ENCODE assay signal across 14 cellular contexts in the genomic region with DNA sequence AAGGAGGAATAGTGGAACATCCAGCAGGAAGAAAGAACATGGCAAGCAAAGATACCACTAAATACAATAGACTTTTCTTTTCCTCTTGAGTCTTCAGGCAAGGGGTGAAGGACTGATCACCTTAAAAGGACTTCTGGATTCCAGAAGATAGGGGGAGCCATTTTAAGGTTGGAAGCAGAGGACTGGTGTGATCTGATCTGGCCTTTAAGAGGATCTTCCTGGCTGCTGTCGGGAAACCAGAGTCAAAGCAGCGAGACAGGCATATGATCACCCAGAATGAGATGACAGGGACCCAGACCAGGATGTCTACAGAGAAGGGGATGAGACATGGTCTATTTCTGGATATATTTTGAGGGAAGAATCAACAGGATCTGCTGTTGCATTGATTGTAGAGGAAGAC.
A peak's percentile ranks its signal among the peaks of the same experiment; 100 is the strongest.
DNase-seq lines count a peak whose midpoint lies in the region; TF ChIP-seq lines count a peak whose summit lies in the region.
"Had no signal": no experiment of that assay in that cellular context is flagged by ENCODE, and none has a peak within 500 bp of the region (broad histone marks: within the 10 kb centered on the region; RNA-seq: fewer than 3 reads in every experiment).

No MANE protein-coding gene starts in this region.

- H3K9me3 ChIP-seq in A673 (ENCODE audit: low read depth, low read length, poor library complexity, severe bottlenecking) (no peaks in the 10 kb centered on the region), right atrium auricular region (no peaks in the 10 kb centered on the region)
- H3K9me3 ChIP-seq: A549 had no signal

- H3K4me3 ChIP-seq in A673 (ENCODE audit: low read depth, low read length, poor library complexity, severe bottlenecking) (no peak overlapping the region), H7 (ENCODE audit: insufficient read depth, low read depth, low read length) (no peak overlapping the region), right atrium auricular region (no peak overlapping the region)
- H3K4me3 ChIP-seq: A549 had no signal

- no peak overlapping the region for H3K27ac ChIP-seq in A673 (ENCODE audit: low read depth, low read length, poor library complexity, severe bottlenecking)
- no peak overlapping the region for H3K27ac ChIP-seq in right atrium auricular region
- H3K27ac ChIP-seq: A549, parathyroid adenoma had no signal

- H3K4me1 ChIP-seq in A673 (ENCODE audit: insufficient read depth, low read length, poor library complexity, severe bottlenecking) (no peaks in the 10 kb centered on the region), right atrium auricular region (no peaks in the 10 kb centered on the region)
- H3K4me1 ChIP-seq: A549, parathyroid adenoma had no signal

- CTCF ChIA-PET in A673 (lab: Charles Lee) = no interaction called here

- no peaks in the 10 kb centered on the region for H3K27me3 ChIP-seq in A673 (replicated peaks; ENCODE audit: insufficient read depth, low read depth, low read length, poor library complexity)
- H3K27me3 ChIP-seq in H7 (ENCODE audit: control insufficient read depth, insufficient read depth, low read length) = no peaks in the 10 kb centered on the region
- H3K27me3 ChIP-seq in right atrium auricular region = no peaks in the 10 kb centered on the region

- POLR2A ChIA-PET in A673 (lab: Charles Lee; ENCODE audit: low non-redundant PET) = no interaction called here

- DNase-seq in A673 (ENCODE audit: low spot score) (peak; percentile 24), H7 (peak; percentile 22), SK-MEL-5 (ENCODE audit: low read depth, low spot score) (peak; percentile 66), iPS DF 19.7 (ENCODE audit: low read depth, low spot score) (peak; percentile 80), hypothalamus (lab: John Stamatoyannopoulos, UW) (no peak), activated gamma-delta T cell treated with Interleukin-2 at 50 U/mL for 16 hours (no peak), right atrium auricular region (ENCODE audit: low spot score) (no peak), NCI-H1105 (lab: John Stamatoyannopoulos, UW) (no peak)
- DNase-seq: activated CD4-positive, alpha-beta T cell treated with anti-CD3 and anti-CD28 coated beads, Interleukin-2, amount 50 U/mL, for 48 hours; aorta; NCI-H146; NCI-H526 treated with DMSO at 0.1 percent for 48 hours had no signal

- in situ Hi-C loops in SK-MEL-5 (cut with HindIII; ENCODE audit: low pct_unique_long_range_greater_than_20kb, low sequenced_read_pairs) = no loop called here

- intact Hi-C loops in A673 (cut with micrococcal nuclease; ENCODE audit: unreplicated experiment) = no loop called here

- no peaks in the 10 kb centered on the region for H3K36me3 ChIP-seq in A673 (ENCODE audit: insufficient read depth, low read length, poor library complexity, severe bottlenecking)
- no peaks in the 10 kb centered on the region for H3K36me3 ChIP-seq in H7 (replicated peaks; ENCODE audit: control insufficient read depth, insufficient read depth, low read length)
- H3K36me3 ChIP-seq in right atrium auricular region = no peaks in the 10 kb centered on the region

- BruUV-seq in A673 (replicated peaks; lab: Mats Ljungman, UMichigan) = no TSS peak

- TF ChIP-seq CTCF in A673 (conservative IDR thresholded peaks at IDR 0.05; ENCODE audit: low read depth, low read length) = peak; percentile 46
- no peak for TF ChIP-seq CTCF in right atrium auricular region (IDR thresholded peaks at IDR 0.05)

Comparison
In these comparisons a context has a peak if more than half of its experiments do, and no peak if none do; other contexts are left out.
1. DNase-seq: peak in A673 (single experiment), H7 (single experiment), SK-MEL-5 (single experiment) and iPS DF 19.7 (single experiment); none in hypothalamus (0 of 51), activated gamma-delta T cell treated with Interleukin-2 at 50 U/mL for 16 hours (single experiment), right atrium auricular region (single experiment) and NCI-H1105 (single experiment).